Comparison of ENCODE assay signal across 14 cellular contexts in genomic region chr5:151461312-151461711, GRCh38. TPM values are rescaled to one million over a fixed set of nuclear protein-coding genes. Genes with fewer than 3 reads are reported as not detected.
DNase-seq lines count a peak whose midpoint lies in the region; ATAC-seq and TF ChIP-seq lines count a peak whose summit lies in the region.
"Had no signal": no experiment of that assay in that cellular context is flagged by ENCODE, and none has a peak within 500 bp of the region (broad histone marks: within the 10 kb centered on the region; RNA-seq: fewer than 3 reads in every experiment).

No MANE protein-coding gene starts in this region.

- in situ Hi-C loops in GM13977 (cut with MboI; ENCODE audit: low pct_unique_long_range_greater_than_20kb, low sequenced_read_pairs, unreplicated experiment), result no loop called here
- in situ Hi-C loops in G401 (cut with HindIII; ENCODE audit: low sequenced_read_pairs), result no loop called here

- ATAC-seq in GM19395 (IDR thresholded peaks at IDR 0.05; ENCODE audit: unreplicated experiment), result peak; percentile 99
- peak; percentile 95 for ATAC-seq in HG02759 (IDR thresholded peaks at IDR 0.05; ENCODE audit: unreplicated experiment)
- peak; percentile 97 for ATAC-seq in HG03442 (IDR thresholded peaks at IDR 0.05; ENCODE audit: unreplicated experiment)
- ATAC-seq: left cardiac atrium had no signal

- no peak for TF ChIP-seq CTCF in GM13977 (IDR thresholded peaks at IDR 0.05; ENCODE audit: extremely low read depth, insufficient read depth, missing control alignments)

- DNase-seq in GM13977 (ENCODE audit: low spot score) (peak; percentile 46), germinal center (ENCODE audit: low spot score) (no peak), A172 (ENCODE audit: low spot score) (no peak), G401 (ENCODE audit: low spot score) (no peak), MV-4-11 (lab: John Stamatoyannopoulos, UW) (no peak)
- DNase-seq: activated CD4-positive, CD25-positive, alpha-beta regulatory T cell treated with anti-CD3 and anti-CD28 coated beads, Interleukin-2, amount 50 U/mL, for 72 hours; activated naive CD4-positive, alpha-beta T cell treated with Interleukin-2 at 50 U/mL for 16 hours; colonic mucosa; GDM1; left cardiac atrium; NCI-H526 had no signal

RNA-seq across cellular contexts. Expression of gene SLC36A1, which starts 13.9 kb away (rescaled TPM):
- total RNA-seq in A172 (2014; rRNA removed; shearing (Covaris generic)), result 14.8 and 21.8 TPM in 2 replicates
- 2.0 and 4.4 TPM in 2 replicates for total RNA-seq in G401 (2014; rRNA removed; shearing (Covaris generic))
